8 cellular contexts compared by ENCODE assay signal in genomic region chr3:9934235-9934621, GRCh38. TPM values are rescaled to one million over a fixed set of nuclear protein-coding genes. Genes with fewer than 3 reads are reported as not detected.
A peak's percentile ranks its signal among the peaks of the same experiment; 100 is the strongest.
DNase-seq lines count a peak whose midpoint lies in the region; ATAC-seq and TF ChIP-seq lines count a peak whose summit lies in the region.

No MANE protein-coding gene starts in this region.

- peaks cover 0 to 2% (median 0%) of the 10 kb centered on the region in 3 donors for H3K27me3 Mint-ChIP-seq in CD14-positive monocyte (ENCODE audit: low read depth in 3 of 3)

- peaks cover 6 to 16% of the 10 kb centered on the region in 2 experiments; a peak in 3 of 4 replicates for H3K79me1 ChIP-seq in IMR-90 (ENCODE audit: low read depth in 1 of 2, low read length in 2 of 2)

- H3K4me2 ChIP-seq in IMR-90 (ENCODE audit: low read depth, low read length): peak overlapping the region; percentile 55

- in situ Hi-C loops in IMR-90 (cut with MboI; ENCODE audit: low sequenced_read_pairs): no loop called here

- H3K18ac ChIP-seq in IMR-90 (ENCODE audit: low read depth, low read length): 0 out of 2 replicates have a peak overlapping the region, but pooled peaks have one; percentile 4

- peaks cover 9% of the 10 kb centered on the region for H3K4me1 ChIP-seq in IMR-90 (ENCODE audit: control insufficient read depth, insufficient read depth, low read length)
- H3K4me1 ChIP-seq in ascending aorta: peaks cover 11 to 21% of the 10 kb centered on the region in 2 donors
- H3K4me1 ChIP-seq in right lobe of liver: peaks cover 0 to 30% (median 7%) of the 10 kb centered on the region in 4 donors
- H3K4me1 ChIP-seq in tibial nerve: peaks cover 5 to 39% (median 18%) of the 10 kb centered on the region in 4 donors

- peak overlapping the region; percentile 38; the same call in 1 of the 2 replicates for H4K5ac ChIP-seq in IMR-90 (ENCODE audit: low read depth, low read length)

- peak overlapping the region; percentile 39 for H4K91ac ChIP-seq in IMR-90 (ENCODE audit: insufficient read depth, low read depth, low read length)

- H3K27ac ChIP-seq in IMR-90 (ENCODE audit: insufficient read depth, low read length) (peak overlapping the region; percentile 41), ascending aorta (peak overlapping the region; percentile 97 to 99), right lobe of liver (peak overlapping the region; percentile 80 to 89 (median 88)), tibial nerve (peak overlapping the region; percentile 90 to 98 (median 98))

- TF ChIP-seq POLR2A in IMR-90 (IDR thresholded peaks at IDR 0.05; ENCODE audit: low read depth, low read length) (no peak), right lobe of liver (IDR thresholded peaks at IDR 0.05) (no peak), tibial nerve (IDR thresholded peaks at IDR 0.05) (no peak)

- H3K36me3 ChIP-seq in IMR-90 (ENCODE audit: control insufficient read depth, insufficient read depth, low read length) (peaks cover 14% of the 10 kb centered on the region), ascending aorta (peaks cover 27 to 30% of the 10 kb centered on the region in 2 donors), right lobe of liver (peaks cover 0 to 17% (median 0%) of the 10 kb centered on the region in 4 donors), tibial nerve (peaks cover 0 to 50% (median 0%) of the 10 kb centered on the region in 3 donors)

- CTCF ChIA-PET in IMR-90 (lab: Yijun Ruan, JAX): interaction anchor here (3.1 kb wide), 1 partner anchor 12 kb away, joined by 14 read pairs; no protein-coding TSS in a partner anchor

- H3K27me3 ChIP-seq in IMR-90 (ENCODE audit: control insufficient read depth, insufficient read depth, low read length) (no peaks in the 10 kb centered on the region), ascending aorta (no peaks in the 10 kb centered on the region), right lobe of liver (no peaks in the 10 kb centered on the region), tibial nerve (no peaks in the 10 kb centered on the region)

- intact Hi-C loops in CD14-positive monocyte (cut with micrococcal nuclease): loop anchor here in 1 of 2 donors (5.0 to 10.0 kb wide), 3 partner anchors 53 to 391 kb away; partner anchors contain the start of genes EMC3, FANCD2 and SEC13
- intact Hi-C loops in IMR-90 (cut with micrococcal nuclease): loop anchor here (5.0 kb wide), 1 partner anchor 217 kb away; no protein-coding TSS in a partner anchor
- intact Hi-C loops in ascending aorta (cut with DNase I): loop anchor here (2.0 to 10.0 kb wide), 2 partner anchors 91 to 311 kb away; partner anchors contain the start of gene TATDN2
- intact Hi-C loops in right lobe of liver (cut with DNase I): loop anchor here in 1 of 2 donors (10.0 kb wide), 1 partner anchor 291 kb away; no protein-coding TSS in a partner anchor

- peak overlapping the region; percentile 53 for H3K14ac ChIP-seq in IMR-90 (replicated peaks; ENCODE audit: low read depth, low read length)

- H2AFZ ChIP-seq in IMR-90 (replicated peaks; ENCODE audit: low read length, poor library complexity): peak overlapping the region; percentile 94

- peak overlapping the region; percentile 94 for H2AK9ac ChIP-seq in IMR-90 (replicated peaks; ENCODE audit: low read depth, low read length, poor library complexity)

- H3K9ac ChIP-seq in IMR-90 (ENCODE audit: low read depth, low read length): peak overlapping the region; percentile 69

- POLR2A ChIA-PET in IMR-90 (lab: Charles Lee; ENCODE audit: unreplicated experiment): interaction anchor here (1.0 kb wide), 1 partner anchor 12 kb away, joined by 5 read pairs; no protein-coding TSS in a partner anchor

- peaks cover 6% of the 10 kb centered on the region; the same call in 1 of the 2 replicates for H3K9me1 ChIP-seq in IMR-90 (ENCODE audit: insufficient read depth, low read length)

- dilution Hi-C loops in IMR-90 (cut with HindIII; ENCODE audit: low sequenced_read_pairs, unreplicated experiment): no loop called here

- 25% methylated on average over 5 of the region's 11 CpGs; no CpG with 5 or more reads in 1 of the 2 experiments for WGBS in IMR-90 (ENCODE audit: extremely low coverage in 2 of 2, insufficient read length in 1 of 2), 2 experiments
- 13% methylated on average over 11 of the region's 11 CpGs for WGBS in right lobe of liver (ENCODE audit: insufficient coverage, low coverage, low lambda C conversion rate, missing lambda C conversion rate)
- WGBS in tibial nerve, 2 donors: 12 to 18% methylated on average over 11 of the region's 11 CpGs

- TF ChIP-seq CTCF in CD14-positive monocyte (IDR thresholded peaks at IDR 0.05) (no peak), IMR-90 (conservative IDR thresholded peaks at IDR 0.05; ENCODE audit: low read depth, low read length) (no peak; the same call in 1 of the 2 replicates), ascending aorta (IDR thresholded peaks at IDR 0.05) (peak in 1 of 3 experiments; percentile 7), right lobe of liver (IDR thresholded peaks at IDR 0.05) (peak in 1 of 4 donors; percentile 11), tibial nerve (IDR thresholded peaks at IDR 0.05) (no peak)

- BruUV-seq in IMR-90 (replicated peaks; lab: Mats Ljungman, UMichigan): TSS peak; percentile 48

- ATAC-seq in IMR-90 (ENCODE audit: low read depth): peak; percentile 2
- ATAC-seq in right lobe of liver: no peak
- no peak for ATAC-seq in GM21528 (IDR thresholded peaks at IDR 0.05; ENCODE audit: low FRiP score, unreplicated experiment)

- H3K27ac Mint-ChIP-seq in CD14-positive monocyte: peak overlapping the region; percentile 94 to 99 (median 97)

- H4K20me1 ChIP-seq in IMR-90 (ENCODE audit: insufficient read depth, low read length): no peaks in the 10 kb centered on the region

- H2BK5ac ChIP-seq in IMR-90 (ENCODE audit: low read depth, low read length, poor library complexity, severe bottlenecking): peak overlapping the region; percentile 1

- no peak for TF ChIP-seq RAD21 in IMR-90 (IDR thresholded peaks at IDR 0.05; ENCODE audit: low read length)

- H3K9me3 ChIP-seq in IMR-90 (ENCODE audit: control insufficient read depth, insufficient read depth, low read length) (no peaks in the 10 kb centered on the region), ascending aorta (no peaks in the 10 kb centered on the region), right lobe of liver (no peaks in the 10 kb centered on the region), tibial nerve (no peaks in the 10 kb centered on the region)

- peak overlapping the region; percentile 29; the same call in 1 of the 2 replicates for H3K23ac ChIP-seq in IMR-90 (ENCODE audit: low read depth, low read length)

- H3K56ac ChIP-seq in IMR-90 (ENCODE audit: extremely low read depth, insufficient read depth, low read length): no peak overlapping the region

- H3K4me3 Mint-ChIP-seq in CD14-positive monocyte: peak overlapping the region; percentile 92 to 97

- H3K4me3 ChIP-seq in IMR-90 (ENCODE audit: insufficient read depth, low read depth, low read length) (peak overlapping the region; percentile 87), ascending aorta (peak overlapping the region; percentile 82 to 96), right lobe of liver (peak overlapping the region; percentile 71 to 86 (median 80)), tibial nerve (peak overlapping the region; percentile 68 to 88 (median 81))

- H3K9me3 Mint-ChIP-seq in CD14-positive monocyte: no peaks in the 10 kb centered on the region

- peaks cover 30% of the 10 kb centered on the region for H3K4me1 Mint-ChIP-seq in CD14-positive monocyte

- H2BK120ac ChIP-seq in IMR-90 (ENCODE audit: low read depth, low read length): no peak overlapping the region

- H3K4ac ChIP-seq in IMR-90 (ENCODE audit: low read depth, low read length): peak overlapping the region; percentile 66

- DNase-seq in CD14-positive monocyte (ENCODE audit: low spot score) (no peak), IMR-90 (no peak), ascending aorta (ENCODE audit: low spot score in 2 of 2) (no peak), right lobe of liver (no peak), tibial nerve (ENCODE audit: low spot score in 2 of 2) (no peak), HPDE6-E6E7 (ENCODE audit: extremely low spot score) (no peak), LoVo (ENCODE audit: low spot score) (no peak)

- H2BK20ac ChIP-seq in IMR-90 (ENCODE audit: low read depth, low read length): no peak overlapping the region

- H4K8ac ChIP-seq in IMR-90 (ENCODE audit: low read depth in 2 of 2, low read length in 2 of 2): peak overlapping the region; percentile 74 to 83; a peak in 2 of 4 replicates

- no peak overlapping the region; the same call in 2 of the 3 replicates for H2BK15ac ChIP-seq in IMR-90 (ENCODE audit: low read depth, low read length)

- H2AK5ac ChIP-seq in IMR-90 (ENCODE audit: low read depth, low read length): peak overlapping the region; percentile 56

- TF ChIP-seq EP300 in tibial nerve (IDR thresholded peaks at IDR 0.05): no peak

- peaks cover 25 to 34% of the 10 kb centered on the region in 2 donors for H3K36me3 Mint-ChIP-seq in CD14-positive monocyte

RNA-seq across cellular contexts. Expression of gene CRELD1, which starts 0.6 kb away (rescaled TPM):
- polyA plus RNA-seq in CD14-positive monocyte (10 to 100 TPM; 16.1 to 19.2 TPM), IMR-90 (2012; rRNA removed) (25.2 and 25.7 TPM in 2 replicates)
- total RNA-seq in IMR-90 (2012; rRNA removed) (8.6 and 9.4 TPM in 2 replicates), ascending aorta (35.8 TPM), right lobe of liver (10 to 100 TPM; 22.4 to 43.5 (median 30.5) TPM), tibial nerve (10 to 100 TPM; 18.2 to 54.9 (median 27.5) TPM)
- polyA plus RNA-seq in IMR-90 (2012; cell fraction: cytosol; rRNA removed): 23.1 and 33.9 TPM in 2 replicates
- polyA plus RNA-seq in IMR-90 (2012; cell fraction: nucleus; rRNA removed; ENCODE audit: low replicate concordance): 45.2 and 54.3 TPM in 2 replicates

RNA-seq across cellular contexts. Expression of gene IL17RC, which starts 17.3 kb away (rescaled TPM):
- polyA plus RNA-seq in CD14-positive monocyte (1 to 10 TPM; 8.3 to 9.3 TPM), IMR-90 (2012; rRNA removed) (28.3 and 29.9 TPM in 2 replicates)
- total RNA-seq in IMR-90 (2012; rRNA removed) (18.9 and 20.8 TPM in 2 replicates), ascending aorta (82.5 TPM), right lobe of liver (10 to 100 TPM; 19.5 to 53.4 (median 40.1) TPM), tibial nerve (10 to 100 TPM; 60.4 to 68.4 (median 65.1) TPM)
- 30.0 and 33.9 TPM in 2 replicates for polyA plus RNA-seq in IMR-90 (2012; cell fraction: cytosol; rRNA removed)
- polyA plus RNA-seq in IMR-90 (2012; cell fraction: nucleus; rRNA removed; ENCODE audit: low replicate concordance): 64.3 and 129 TPM in 2 replicates

RNA-seq across cellular contexts. Expression of gene PRRT3, which starts 18.0 kb away (rescaled TPM):
- under 1 TPM; 0.11 to 0.31 TPM for polyA plus RNA-seq in CD14-positive monocyte
- total RNA-seq in IMR-90 (2012; rRNA removed): 0.72 and 1.4 TPM in 2 replicates
- polyA plus RNA-seq in IMR-90 (2012; rRNA removed): 4.1 and 4.2 TPM in 2 replicates
- 3.0 and 4.8 TPM in 2 replicates for polyA plus RNA-seq in IMR-90 (2012; cell fraction: cytosol; rRNA removed)
- polyA plus RNA-seq in IMR-90 (2012; cell fraction: nucleus; rRNA removed; ENCODE audit: low replicate concordance): 2.6 and 4.9 TPM in 2 replicates
- total RNA-seq in ascending aorta: 1.1 TPM
- under 1 TPM; 0.19 to 0.92 (median 0.35) TPM for total RNA-seq in right lobe of liver
- 1 to 10 TPM; 2.2 to 3.3 (median 2.7) TPM for total RNA-seq in tibial nerve

RNA-seq across cellular contexts. Expression of gene IL17RE, which starts 31.6 kb away (rescaled TPM):
- polyA plus RNA-seq in CD14-positive monocyte (not detected), IMR-90 (2012; rRNA removed) (7.2 and 8.6 TPM in 2 replicates)
- total RNA-seq in IMR-90 (2012; rRNA removed) (0.90 and 1.1 TPM in 2 replicates), ascending aorta (21.7 TPM), right lobe of liver (1 to 10 TPM; 1.1 to 4.6 (median 2.2) TPM), tibial nerve (10 to 100 TPM in 1 of 4 donors, 1 to 10 TPM in 2, under 1 TPM in 1; 0.59 to 10.1 (median 5.6) TPM)
- 2.9 and 4.4 TPM in 2 replicates for polyA plus RNA-seq in IMR-90 (2012; cell fraction: cytosol; rRNA removed)
- 14.6 and 32.4 TPM in 2 replicates for polyA plus RNA-seq in IMR-90 (2012; cell fraction: nucleus; rRNA removed; ENCODE audit: low replicate concordance)

RNA-seq across cellular contexts. Expression of gene JAGN1, which starts 43.8 kb away (rescaled TPM):
- 10 to 100 TPM; 49.8 to 56.3 TPM for polyA plus RNA-seq in CD14-positive monocyte
- 39.3 and 40.5 TPM in 2 replicates for total RNA-seq in IMR-90 (2012; rRNA removed)
- 30.3 and 32.7 TPM in 2 replicates for polyA plus RNA-seq in IMR-90 (2012; rRNA removed)
- 17.6 and 44.6 TPM in 2 replicates for polyA plus RNA-seq in IMR-90 (2012; cell fraction: cytosol; rRNA removed)
- 8.8 and 13.0 TPM in 2 replicates for polyA plus RNA-seq in IMR-90 (2012; cell fraction: nucleus; rRNA removed; ENCODE audit: low replicate concordance)
- 55.2 TPM for total RNA-seq in ascending aorta
- total RNA-seq in right lobe of liver: 10 to 100 TPM; 20.5 to 40.6 (median 26.5) TPM
- total RNA-seq in tibial nerve: 10 to 100 TPM; 21.6 to 46.7 (median 34.7) TPM

Comparison
In these comparisons a context has a peak if more than half of its experiments do, and no peak if none do; other contexts are left out.
1. H3K27ac ChIP-seq: peak in every context shown above with its lines; median percentile 98 in ascending aorta; 98 in tibial nerve; 88 in right lobe of liver; 41 in IMR-90.